29 cellular contexts compared by ENCODE assay signal in genomic region chr20:8723296-8723695, GRCh38.
"Had no signal": no experiment of that assay in that cellular context is flagged by ENCODE, and none has a peak within 500 bp of the region (broad histone marks: within the 10 kb centered on the region; RNA-seq: fewer than 3 reads in every experiment).

No MANE protein-coding gene starts in this region.

- H3K4me1 ChIP-seq: testis, thyroid gland, tibial artery, upper lobe of left lung, upper lobe of right lung, uterus, vagina had no signal

- H3K36me3 ChIP-seq: stomach, suprapubic skin, thoracic aorta, thyroid gland, tibial artery, transverse colon, upper lobe of left lung, upper lobe of right lung, uterus, vagina had no signal

- H3K36me3 Mint-ChIP-seq: stimulated activated memory B cell treated with anti-CD40 and anti-IgM and Interleukin-4, amounts not matched to agents 10 μg/mL and 1 μg/mL and 100 μg/mL, for 72 hours; stimulated activated naive B cell treated with anti-CD40 and anti-IgM and Interleukin-4, amounts not matched to agents 10 μg/mL and 1 μg/mL and 100 μg/mL, for 72 hours; type B pancreatic cell had no signal

- H3K27ac ChIP-seq: stomach, suprapubic skin, testis, thoracic aorta, thyroid gland, tibial artery, tibial nerve, transverse colon, upper lobe of left lung, upper lobe of right lung, uterus, vagina had no signal

- H3K27me3 ChIP-seq: stomach, suprapubic skin, testis, thyroid gland, tibial artery, tibial nerve, transverse colon, upper lobe of left lung, upper lobe of right lung, uterus, vagina had no signal

- ATAC-seq: stimulated activated effector memory CD8-positive, alpha-beta T cell treated with anti-CD3 and anti-CD28 coated beads, Interleukin-12 subunit alpha, Interleukin-12 subunit beta, amount 100 ng/mL, for 72 hours; stimulated activated memory B cell treated with anti-CD40 and anti-IgM and Interleukin-4, amounts not matched to agents 10 μg/mL and 1 μg/mL and 100 μg/mL, for 72 hours; stimulated activated naive B cell treated with anti-CD40 and anti-IgM and Interleukin-4, amounts not matched to agents 10 μg/mL and 1 μg/mL and 100 μg/mL, for 72 hours; stimulated activated naive CD8-positive, alpha-beta T cell treated with anti-CD3 and anti-CD28 coated beads, Interleukin-15, amount 100 ng/mL, for 72 hours; stimulated activated naive CD8-positive, alpha-beta T cell treated with anti-CD3 and anti-CD28 coated beads, Interleukin-15, Interleukin-2, amounts not matched to agents 100 U/mL and 50 U/mL, for 24 hours; upper lobe of right lung had no signal

- FAIRE-seq: urothelium cell line had no signal

- DNase-seq: stimulated activated CD4-positive, alpha-beta T cell treated with anti-CD3 and anti-CD28 coated beads, Interleukin-2, amount 100 ng/mL, for 48 hours; stimulated activated CD4-positive, alpha-beta T cell treated with anti-CD3 and anti-CD28 coated beads, Interleukin-4, amount 100 ng/mL, for 1 hour; stimulated activated CD4-positive, alpha-beta T cell treated with anti-CD3 and anti-CD28 coated beads, Interleukin-4, amount 100 ng/mL, for 24 hours; stimulated activated CD4-positive, alpha-beta T cell treated with anti-CD3 and anti-CD28 coated beads, Interleukin-4, amount 100 ng/mL, for 4 hours; stimulated activated CD8-positive, alpha-beta memory T cell treated with anti-CD3 and anti-CD28 coated beads, Interleukin-4, amount 100 ng/mL, for 48 hours; stimulated activated naive B cell treated with anti-CD40 and anti-IgM and Interleukin-4, amounts not matched to agents 10 μg/mL and 1 μg/mL and 100 μg/mL, for 72 hours; stimulated activated naive CD4-positive, alpha-beta T cell; stimulated activated naive CD4-positive, alpha-beta T cell treated with Interleukin-2 at 50 U/mL for 16 hours; stimulated activated naive CD8-positive, alpha-beta T cell treated with anti-CD3 and anti-CD28 coated beads, Interleukin-15, amount 100 ng/mL, for 72 hours; stimulated activated naive CD8-positive, alpha-beta T cell treated with anti-CD3 and anti-CD28 coated beads, Interleukin-15, Interleukin-2, amounts not matched to agents 100 U/mL and 50 U/mL, for 24 hours; stomach; substantia nigra; testis; thyroid gland; tibial artery; transverse colon; trophoblast cell; upper lobe of left lung; upper lobe of right lung; uterus had no signal

- H3K27me3 Mint-ChIP-seq: stimulated activated naive B cell treated with anti-CD40 and anti-IgM and Interleukin-4, amounts not matched to agents 10 μg/mL and 1 μg/mL and 100 μg/mL, for 72 hours; stimulated activated naive CD8-positive, alpha-beta T cell treated with anti-CD3 and anti-CD28 coated beads, Interleukin-15, amount 100 ng/mL, for 72 hours; stimulated activated naive CD8-positive, alpha-beta T cell treated with anti-CD3 and anti-CD28 coated beads, Interleukin-15, Interleukin-2, amounts not matched to agents 100 ng/mL and 50 ng/mL, for 24 hours; type B pancreatic cell had no signal

- H3K9me3 Mint-ChIP-seq: stimulated activated effector memory CD8-positive, alpha-beta T cell treated with anti-CD3 and anti-CD28 coated beads, Interleukin-12 subunit alpha, Interleukin-12 subunit beta, amount 100 ng/mL, for 72 hours; stimulated activated memory B cell treated with anti-CD40 and anti-IgM and Interleukin-4, amounts not matched to agents 10 μg/mL and 1 μg/mL and 100 μg/mL, for 72 hours; stimulated activated naive B cell treated with anti-CD40 and anti-IgM and Interleukin-4, amounts not matched to agents 10 μg/mL and 1 μg/mL and 100 μg/mL, for 72 hours; stimulated activated naive CD8-positive, alpha-beta T cell treated with anti-CD3 and anti-CD28 coated beads, Interleukin-15, amount 100 ng/mL, for 72 hours; stimulated activated naive CD8-positive, alpha-beta T cell treated with anti-CD3 and anti-CD28 coated beads, Interleukin-15, Interleukin-2, amounts not matched to agents 100 ng/mL and 50 ng/mL, for 24 hours; type B pancreatic cell had no signal

- H3K4me3 ChIP-seq: stomach, suprapubic skin, testis, thoracic aorta, thyroid gland, tibial artery, tibial nerve, transverse colon, upper lobe of left lung, upper lobe of right lung, uterus, vagina had no signal

- H3K4me3 Mint-ChIP-seq: stimulated activated effector memory CD8-positive, alpha-beta T cell treated with anti-CD3 and anti-CD28 coated beads, Interleukin-12 subunit alpha, Interleukin-12 subunit beta, amount 100 ng/mL, for 72 hours; stimulated activated memory B cell treated with anti-CD40 and anti-IgM and Interleukin-4, amounts not matched to agents 10 μg/mL and 1 μg/mL and 100 μg/mL, for 72 hours; stimulated activated naive B cell treated with anti-CD40 and anti-IgM and Interleukin-4, amounts not matched to agents 10 μg/mL and 1 μg/mL and 100 μg/mL, for 72 hours; stimulated activated naive CD8-positive, alpha-beta T cell treated with anti-CD3 and anti-CD28 coated beads, Interleukin-15, amount 100 ng/mL, for 72 hours; stimulated activated naive CD8-positive, alpha-beta T cell treated with anti-CD3 and anti-CD28 coated beads, Interleukin-15, Interleukin-2, amounts not matched to agents 100 ng/mL and 50 ng/mL, for 24 hours; type B pancreatic cell had no signal

- H3K9me3 ChIP-seq: stomach, suprapubic skin, testis, thoracic aorta, thyroid gland, tibial artery, transverse colon, upper lobe of left lung, upper lobe of right lung, uterus, vagina had no signal

- H3K27ac Mint-ChIP-seq: stimulated activated effector memory CD8-positive, alpha-beta T cell treated with anti-CD3 and anti-CD28 coated beads, Interleukin-12 subunit alpha, Interleukin-12 subunit beta, amount 100 ng/mL, for 72 hours; stimulated activated memory B cell treated with anti-CD40 and anti-IgM and Interleukin-4, amounts not matched to agents 10 μg/mL and 1 μg/mL and 100 μg/mL, for 72 hours; stimulated activated naive B cell treated with anti-CD40 and anti-IgM and Interleukin-4, amounts not matched to agents 10 μg/mL and 1 μg/mL and 100 μg/mL, for 72 hours; stimulated activated naive CD8-positive, alpha-beta T cell treated with anti-CD3 and anti-CD28 coated beads, Interleukin-15, amount 100 ng/mL, for 72 hours; stimulated activated naive CD8-positive, alpha-beta T cell treated with anti-CD3 and anti-CD28 coated beads, Interleukin-15, Interleukin-2, amounts not matched to agents 100 ng/mL and 50 ng/mL, for 24 hours; type B pancreatic cell had no signal

- H3K4me1 Mint-ChIP-seq: stimulated activated effector memory CD8-positive, alpha-beta T cell treated with anti-CD3 and anti-CD28 coated beads, Interleukin-12 subunit alpha, Interleukin-12 subunit beta, amount 100 ng/mL, for 72 hours; stimulated activated memory B cell treated with anti-CD40 and anti-IgM and Interleukin-4, amounts not matched to agents 10 μg/mL and 1 μg/mL and 100 μg/mL, for 72 hours; stimulated activated naive B cell treated with anti-CD40 and anti-IgM and Interleukin-4, amounts not matched to agents 10 μg/mL and 1 μg/mL and 100 μg/mL, for 72 hours; stimulated activated naive CD8-positive, alpha-beta T cell treated with anti-CD3 and anti-CD28 coated beads, Interleukin-15, amount 100 ng/mL, for 72 hours had no signal
